In the genomic region with DNA sequence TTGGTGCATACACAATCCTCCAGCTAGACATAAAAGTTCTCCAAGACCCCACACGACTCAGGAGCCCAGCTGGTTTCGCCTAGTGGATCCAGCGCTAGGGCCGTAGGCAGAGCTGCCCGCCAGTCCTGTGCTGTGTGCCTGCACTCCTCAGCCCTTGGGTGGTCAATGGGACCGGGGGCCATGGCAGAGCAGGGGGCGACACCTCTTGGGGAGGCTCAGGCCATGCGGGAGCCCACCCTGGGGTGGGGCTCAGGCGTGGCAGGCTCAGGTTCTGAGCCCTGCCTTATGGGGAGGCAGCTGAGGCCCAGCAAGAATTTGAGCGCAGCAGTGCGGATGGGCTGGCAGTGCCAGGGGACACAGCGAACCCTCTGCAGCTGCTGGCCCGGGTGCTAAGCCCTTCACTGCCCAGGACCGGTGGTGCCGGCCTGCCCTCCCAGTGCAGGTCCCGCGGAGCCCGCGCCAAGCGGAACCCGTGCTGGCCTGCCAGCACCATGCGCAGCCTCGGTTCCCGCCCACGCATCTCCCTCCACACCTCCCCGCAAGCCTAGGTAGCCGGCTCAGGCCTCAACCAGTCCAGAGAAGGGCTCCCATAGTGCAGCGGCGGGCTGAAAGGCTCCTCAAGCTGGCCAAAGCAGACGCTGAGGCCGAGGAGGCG, we compare ENCODE assay signal across 24 cellular contexts.
A peak's percentile ranks its signal among the peaks of the same experiment; 100 is the strongest.
DNase-seq lines count a peak whose midpoint lies in the region; ATAC-seq lines count a peak whose summit lies in the region.
"Had no signal": no experiment of that assay in that cellular context is flagged by ENCODE, and none has a peak within 500 bp of the region (broad histone marks: within the 10 kb centered on the region; RNA-seq: fewer than 3 reads in every experiment).

No MANE protein-coding gene starts in this region.

- POLR2A ChIA-PET in naive thymus-derived CD4-positive, alpha-beta T cell (lab: Charles Lee), result no interaction called here

- H3K27ac ChIP-seq in naive thymus-derived CD4-positive, alpha-beta T cell (ENCODE audit: low read depth, low read length), result no peak overlapping the region
- no peak overlapping the region for H3K27ac ChIP-seq in aorta (ENCODE audit: low read depth in 1 of 2, low read length in 2 of 2)
- H3K27ac ChIP-seq: 22Rv1, SJSA1 had no signal

- ATAC-seq in naive thymus-derived CD4-positive, alpha-beta T cell, result peak; percentile 16
- ATAC-seq in aorta (ENCODE audit: low FRiP score), result peak; percentile 50
- ATAC-seq in GM21576 (IDR thresholded peaks at IDR 0.05; ENCODE audit: unreplicated experiment), result no peak
- ATAC-seq: HCT116, HepG2 had no signal

- DNase-seq in activated gamma-delta T cell (lab: John Stamatoyannopoulos, UW) (peak; percentile 7), activated gamma-delta T cell treated with Interleukin-2 at 50 U/mL for 16 hours (no peak), aorta (peak in 1 of 2 donors; percentile 62)
- peak; percentile 1 for DNase-seq in stimulated activated CD4-positive, alpha-beta T cell treated with anti-CD3 and anti-CD28 coated beads, Interleukin-15, amount 100 ng/mL, for 24 hours
- no peak for DNase-seq in stimulated activated CD4-positive, alpha-beta T cell treated with anti-CD3 and anti-CD28 coated beads, Interleukin-4, amount 100 ng/mL, for 4 hours
- DNase-seq in naive thymus-derived CD4-positive, alpha-beta T cell, result no peak
- DNase-seq in activated CD4-positive, alpha-beta T cell treated with anti-CD3 and anti-CD28 coated beads for 4 hours, result no peak
- DNase-seq: Calu3, DMS79 treated with DMSO at 0.1 percent for 48 hours, GF-D8, Karpas-422, NCI-H1092, NCI-H1417 treated with DMSO at 0.1 percent for 48 hours, NCI-H1694 treated with DMSO at 0.1 percent for 48 hours, NCI-H2171 treated with DMSO at 0.1 percent for 48 hours, NCI-H524, NCI-H774 had no signal

- intact Hi-C loops in naive thymus-derived CD4-positive, alpha-beta T cell (cut with micrococcal nuclease), result no loop called here
- intact Hi-C loops in aorta (cut with DNase I), result no loop called here

- CTCF ChIA-PET in naive thymus-derived CD4-positive, alpha-beta T cell (lab: Charles Lee), result no interaction called here

- no peak overlapping the region for H3K4me3 Mint-ChIP-seq in naive thymus-derived CD4-positive, alpha-beta T cell
- H3K4me3 Mint-ChIP-seq: B cell, CD14-positive monocyte had no signal

- peaks cover 0 to 3% (median 0%) of the 10 kb centered on the region in 11 donors for H3K9me3 Mint-ChIP-seq in naive thymus-derived CD4-positive, alpha-beta T cell

- H3K36me3 ChIP-seq in naive thymus-derived CD4-positive, alpha-beta T cell (ENCODE audit: control insufficient read depth in 2 of 3, insufficient read depth in 3 of 3, low read length in 3 of 3), result no peaks in the 10 kb centered on the region
- H3K36me3 ChIP-seq in aorta (ENCODE audit: control insufficient read depth in 1 of 2, insufficient read depth in 2 of 2, low read length in 1 of 2), result no peaks in the 10 kb centered on the region
- H3K36me3 ChIP-seq: SJSA1 had no signal

- H3K27me3 ChIP-seq in naive thymus-derived CD4-positive, alpha-beta T cell (ENCODE audit: control insufficient read depth in 2 of 2, insufficient read depth in 2 of 2, low read length in 2 of 2), result no peaks in the 10 kb centered on the region
- H3K27me3 ChIP-seq in aorta (ENCODE audit: control insufficient read depth in 1 of 2, insufficient read depth in 2 of 2, low read length in 1 of 2), result no peaks in the 10 kb centered on the region
- H3K27me3 ChIP-seq: SJSA1 had no signal

- H3K4me1 Mint-ChIP-seq in naive thymus-derived CD4-positive, alpha-beta T cell, result no peaks in the 10 kb centered on the region
- H3K4me1 Mint-ChIP-seq: CD14-positive monocyte had no signal

- H3K27me3 Mint-ChIP-seq in naive thymus-derived CD4-positive, alpha-beta T cell, result no peaks in the 10 kb centered on the region
- H3K27me3 Mint-ChIP-seq: B cell had no signal

- no peak overlapping the region for H3K27ac Mint-ChIP-seq in naive thymus-derived CD4-positive, alpha-beta T cell
- H3K27ac Mint-ChIP-seq: B cell, CD14-positive monocyte had no signal

- no peaks in the 10 kb centered on the region for H3K4me1 ChIP-seq in naive thymus-derived CD4-positive, alpha-beta T cell (ENCODE audit: control insufficient read depth in 2 of 2, insufficient read depth in 2 of 2, low read length in 2 of 2)
- H3K4me1 ChIP-seq in aorta (ENCODE audit: control insufficient read depth in 1 of 2, insufficient read depth in 2 of 2, low read length in 2 of 2), result no peaks in the 10 kb centered on the region
- H3K4me1 ChIP-seq: SJSA1 had no signal

- H3K36me3 Mint-ChIP-seq in naive thymus-derived CD4-positive, alpha-beta T cell, result no peaks in the 10 kb centered on the region
- H3K36me3 Mint-ChIP-seq: CD14-positive monocyte had no signal

- WGBS in aorta, 2 donors, result 90 to 93% methylated on average over 32 of the region's 32 CpGs

- no peaks in the 10 kb centered on the region for H3K9me3 ChIP-seq in naive thymus-derived CD4-positive, alpha-beta T cell (ENCODE audit: control insufficient read depth in 2 of 3, low read length in 3 of 3)
- no peaks in the 10 kb centered on the region for H3K9me3 ChIP-seq in aorta (ENCODE audit: control insufficient read depth, low read length)

- H3K4me3 ChIP-seq in naive thymus-derived CD4-positive, alpha-beta T cell (ENCODE audit: low read length), result no peak overlapping the region
- no peak overlapping the region for H3K4me3 ChIP-seq in aorta (ENCODE audit: low read length in 2 of 2)
- H3K4me3 ChIP-seq: SJSA1 had no signal

Comparison
In these comparisons a context has a peak if more than half of its experiments do, and no peak if none do; other contexts are left out.
1. DNase-seq: peak in activated gamma-delta T cell (single experiment) and stimulated activated CD4-positive, alpha-beta T cell treated with anti-CD3 and anti-CD28 coated beads, Interleukin-15, amount 100 ng/mL, for 24 hours (single experiment); none in activated gamma-delta T cell treated with Interleukin-2 at 50 U/mL for 16 hours (single experiment), stimulated activated CD4-positive, alpha-beta T cell treated with anti-CD3 and anti-CD28 coated beads, Interleukin-4, amount 100 ng/mL, for 4 hours (0 of 2), naive thymus-derived CD4-positive, alpha-beta T cell (0 of 9) and activated CD4-positive, alpha-beta T cell treated with anti-CD3 and anti-CD28 coated beads for 4 hours (0 of 2).